2 cellular contexts compared by ENCODE assay signal in genomic region chr5:122173484-122174191, GRCh38.
A peak's percentile ranks its signal among the peaks of the same experiment; 100 is the strongest.
TF ChIP-seq lines count a peak whose summit lies in the region.

No MANE protein-coding gene starts in this region.

TF ChIP-seq in SK-N-SH, 30 proteins besides CTCF, POLR2A, EP300 and RAD21:
- TF ChIP-seq MAX (IDR thresholded peaks at IDR 0.05; ENCODE audit: low read depth) (no peak), TCF12 (IDR thresholded peaks at IDR 0.05) (peak; percentile 30)

TF ChIP-seq in endothelial cell of umbilical vein, 7 proteins besides CTCF, POLR2A, EP300 and RAD21:
- TF ChIP-seq JUN (IDR thresholded peaks at IDR 0.05; ENCODE audit: borderline replicate concordance, insufficient read depth, insufficient read length, low read depth) (no peak), FOS (IDR thresholded peaks at IDR 0.05; ENCODE audit: borderline replicate concordance, insufficient read depth, low read length) (no peak), POLR2AphosphoS5 (IDR thresholded peaks at IDR 0.05; ENCODE audit: insufficient read depth, low read depth, low read length) (no peak), EZH2 (IDR thresholded peaks at IDR 0.05; ENCODE audit: borderline replicate concordance, low read depth, low read length, severe bottlenecking) (no peak), GATA2 (IDR thresholded peaks at IDR 0.05; ENCODE audit: insufficient read depth, insufficient read length, low read depth, low read length) (no peak), MAX (IDR thresholded peaks at IDR 0.05; ENCODE audit: insufficient read depth, insufficient read length) (no peak), MYC (IDR thresholded peaks at IDR 0.05; ENCODE audit: low read depth, low read length) (no peak)
